11 cellular contexts compared by ENCODE assay signal in the genomic region with DNA sequence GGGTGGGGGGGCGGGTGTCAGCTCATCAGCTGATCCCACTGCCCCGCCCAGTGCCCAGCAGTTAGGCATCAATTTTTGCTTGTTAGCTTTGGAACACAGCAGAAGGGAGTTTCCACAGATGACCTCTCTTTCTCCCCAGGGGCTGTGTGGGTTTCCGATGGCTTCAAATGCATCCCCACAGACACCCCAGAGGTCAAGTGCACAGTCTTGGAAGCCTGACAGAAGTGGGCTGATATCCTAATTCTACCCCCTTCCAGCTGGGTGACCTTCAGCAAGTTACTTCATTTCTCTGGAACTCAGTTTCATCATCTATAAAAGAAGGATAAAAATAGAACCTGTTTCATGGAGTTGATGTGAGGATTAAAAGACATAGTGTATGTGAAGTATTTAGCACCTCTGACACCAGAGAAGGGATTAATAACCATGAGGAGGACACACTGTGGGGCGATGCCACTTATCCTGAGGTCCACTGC. TPM values are rescaled to one million over a fixed set of nuclear protein-coding genes. Genes with fewer than 3 reads are reported as not detected.
DNase-seq lines count a peak whose midpoint lies in the region; ATAC-seq and TF ChIP-seq lines count a peak whose summit lies in the region.
"Had no signal": no experiment of that assay in that cellular context is flagged by ENCODE, and none has a peak within 500 bp of the region (broad histone marks: within the 10 kb centered on the region; RNA-seq: fewer than 3 reads in every experiment).

No MANE protein-coding gene starts in this region.

- H3K27ac ChIP-seq in smooth muscle cell (ENCODE audit: low read depth): no peak overlapping the region

- H3K36me3 ChIP-seq in smooth muscle cell (ENCODE audit: low read depth): no peaks in the 10 kb centered on the region
- H3K36me3 ChIP-seq: BE2C had no signal

- no peaks in the 10 kb centered on the region for H3F3A ChIP-seq in smooth muscle cell (ENCODE audit: low read depth)

- H4K20me1 ChIP-seq in smooth muscle cell (ENCODE audit: low read depth): no peaks in the 10 kb centered on the region

- H3K4me2 ChIP-seq in smooth muscle cell: no peak overlapping the region

- no peaks in the 10 kb centered on the region for H3K79me2 ChIP-seq in smooth muscle cell (ENCODE audit: low read depth)

- TF ChIP-seq CTCF in fibroblast of the aortic adventitia (IDR thresholded peaks at IDR 0.05; ENCODE audit: insufficient read depth, low read length): no peak
- no peak for TF ChIP-seq CTCF in smooth muscle cell (IDR thresholded peaks at IDR 0.05; ENCODE audit: borderline replicate concordance, insufficient read depth, poor library complexity, severe bottlenecking)

- H3K27me3 ChIP-seq in smooth muscle cell (ENCODE audit: low read depth): no peaks in the 10 kb centered on the region
- H3K27me3 ChIP-seq: BE2C had no signal

- H2AFZ ChIP-seq in smooth muscle cell (ENCODE audit: low read depth): no peak overlapping the region

- peak; percentile 52 for ATAC-seq in GM19025 (IDR thresholded peaks at IDR 0.05; ENCODE audit: low read depth, unreplicated experiment)
- ATAC-seq in HG03175 (IDR thresholded peaks at IDR 0.05; ENCODE audit: unreplicated experiment): peak; percentile 42
- ATAC-seq: HCT116 had no signal

- WGBS in smooth muscle cell (ENCODE audit: low lambda C conversion rate): 93% methylated on average over 2 of the region's 4 CpGs

- H3K4me3 ChIP-seq in fibroblast of the aortic adventitia (ENCODE audit: low read depth, low read length): no peak overlapping the region
- no peak overlapping the region for H3K4me3 ChIP-seq in smooth muscle cell

- no peak overlapping the region for H3K9ac ChIP-seq in smooth muscle cell (ENCODE audit: low read depth)

- H3K9me3 ChIP-seq in smooth muscle cell (replicated peaks; ENCODE audit: low read depth): no peaks in the 10 kb centered on the region
- H3K9me3 ChIP-seq: BE2C had no signal

- peaks cover 12% of the 10 kb centered on the region for H3K4me1 ChIP-seq in smooth muscle cell (ENCODE audit: low read depth)
- H3K4me1 ChIP-seq: BE2C had no signal

- DNase-seq in A172 (ENCODE audit: low spot score) (peak; percentile 55), fibroblast of the aortic adventitia (ENCODE audit: low read depth) (peak; percentile 32), NCI-H1092 (lab: John Stamatoyannopoulos, UW) (no peak), T-helper 1 cell (no peak), smooth muscle cell (lab: John Stamatoyannopoulos, UW; ENCODE audit: unreplicated experiment) (no peak)
- DNase-seq in activated CD4-positive, alpha-beta T cell treated with anti-CD3 and anti-CD28 coated beads, Interleukin-2, amount 50 U/mL, for 1 hour: no peak
- DNase-seq: activated CD4-positive, alpha-beta T cell treated with anti-CD3 and anti-CD28 coated beads, Interleukin-2, amount 10 ng/mL, durations not matched to agents 24 days and 14 days; BE2C had no signal

RNA-seq across cellular contexts. Expression of a gene that starts 22.0 kb away (rescaled TPM):
- 1.1 and 1.4 TPM in 2 replicates for total RNA-seq in A172 (2014; rRNA removed; shearing (Covaris generic))
- total RNA-seq in fibroblast of the aortic adventitia (ENCODE audit: low replicate concordance): 0.16 and 0.45 TPM in 2 replicates
- total RNA-seq in smooth muscle cell: 2.7 and 4.4 TPM in 2 replicates
- polyA plus RNA-seq in smooth muscle cell: 1.2 and 1.8 TPM in 2 replicates

Comparison
In these comparisons a context has a peak if more than half of its experiments do, and no peak if none do; other contexts are left out.
1. DNase-seq: peak in A172 (single experiment) and fibroblast of the aortic adventitia (single experiment); none in NCI-H1092 (single experiment), activated CD4-positive, alpha-beta T cell treated with anti-CD3 and anti-CD28 coated beads, Interleukin-2, amount 50 U/mL, for 1 hour (single experiment), T-helper 1 cell (0 of 5) and smooth muscle cell (single experiment).